Comparison of ENCODE assay signal across 10 cellular contexts in genomic region chr17:42313773-42314566, GRCh38. TPM values are rescaled to one million over a fixed set of nuclear protein-coding genes. Genes with fewer than 3 reads are reported as not detected.
DNase-seq lines count a peak whose midpoint lies in the region; ATAC-seq and TF ChIP-seq lines count a peak whose summit lies in the region.
"Had no signal": no experiment of that assay in that cellular context is flagged by ENCODE, and none has a peak within 500 bp of the region (broad histone marks: within the 10 kb centered on the region; RNA-seq: fewer than 3 reads in every experiment).

No MANE protein-coding gene starts in this region.

- no peaks in the 10 kb centered on the region for H3K9me3 ChIP-seq in T-helper 17 cell (ENCODE audit: control insufficient read depth, low read length, poor library complexity, severe bottlenecking)
- no peaks in the 10 kb centered on the region for H3K9me3 ChIP-seq in breast epithelium
- H3K9me3 ChIP-seq in gastrocnemius medialis: no peaks in the 10 kb centered on the region

- H3K36me3 Mint-ChIP-seq in HFFc6 (ENCODE audit: low read depth): peaks cover 26% of the 10 kb centered on the region; the same call in 1 of the 2 replicates
- no peaks in the 10 kb centered on the region for H3K36me3 Mint-ChIP-seq in T-helper 17 cell (ENCODE audit: low read depth)

- no peaks in the 10 kb centered on the region for H3K36me3 ChIP-seq in breast epithelium
- H3K36me3 ChIP-seq in gastrocnemius medialis: peaks cover 0 to 51% of the 10 kb centered on the region in 2 donors

- ATAC-seq in T-helper 17 cell (no peak), gastrocnemius medialis (no peak)

- H3K27ac ChIP-seq in breast epithelium: peak overlapping the region; percentile 35 to 50
- peak overlapping the region; percentile 3 to 95 (median 34) for H3K27ac ChIP-seq in gastrocnemius medialis
- H3K27ac ChIP-seq in dorsolateral prefrontal cortex: peak overlapping the region in 13 of 59 donors; percentile 3 to 56 (median 23)

- in situ Hi-C loops in gastrocnemius medialis (cut with MboI; ENCODE audit: low sequenced_read_pairs in 4 of 4): no loop called here

- intact Hi-C loops in breast epithelium (cut with DNase I; ENCODE audit: low total_unique reads): loop anchor here (5.0 kb wide), 1 partner anchor 213 kb away; no protein-coding TSS in a partner anchor
- intact Hi-C loops in gastrocnemius medialis (cut with DNase I; ENCODE audit: low total_unique reads): loop anchor here (2.0 to 5.0 kb wide), 2 partner anchors 93 to 143 kb away; partner anchors contain the start of gene ATP6V0A1
- intact Hi-C loops in dorsolateral prefrontal cortex (cut with DNase I): no loop called here

- H3K4me1 Mint-ChIP-seq in HFFc6 (ENCODE audit: low read depth) (peaks cover 17% of the 10 kb centered on the region), T-helper 17 cell (peaks cover 39% of the 10 kb centered on the region)

- no peaks in the 10 kb centered on the region for H3K27me3 ChIP-seq in breast epithelium
- H3K27me3 ChIP-seq in gastrocnemius medialis: no peaks in the 10 kb centered on the region
- H3K27me3 ChIP-seq in dorsolateral prefrontal cortex: no peaks in the 10 kb centered on the region

- H3K4me3 ChIP-seq in breast epithelium: no peak overlapping the region
- H3K4me3 ChIP-seq in gastrocnemius medialis: no peak overlapping the region
- H3K4me3 ChIP-seq in dorsolateral prefrontal cortex: no peak overlapping the region

- peaks cover 11 to 13% of the 10 kb centered on the region in 2 donors for H3K4me1 ChIP-seq in breast epithelium
- H3K4me1 ChIP-seq in gastrocnemius medialis: peaks cover 16 to 18% of the 10 kb centered on the region in 2 donors

- TF ChIP-seq POLR2A in breast epithelium (IDR thresholded peaks at IDR 0.05): no peak
- TF ChIP-seq POLR2A in gastrocnemius medialis (IDR thresholded peaks at IDR 0.05): no peak

- H3K27me3 Mint-ChIP-seq in HFFc6 (ENCODE audit: insufficient read depth): peaks cover 2% of the 10 kb centered on the region
- no peaks in the 10 kb centered on the region for H3K27me3 Mint-ChIP-seq in T-helper 17 cell

- no peaks in the 10 kb centered on the region for H3K9me3 Mint-ChIP-seq in HFFc6

- TF ChIP-seq CTCF in HFFc6 (IDR thresholded peaks at IDR 0.05) (no peak), breast epithelium (IDR thresholded peaks at IDR 0.05) (no peak), gastrocnemius medialis (IDR thresholded peaks at IDR 0.05 in 4 of 5, conservative IDR thresholded peaks at IDR 0.05 in 1 of 5) (no peak), dorsolateral prefrontal cortex (IDR thresholded peaks at IDR 0.05 in 54 of 56, conservative IDR thresholded peaks at IDR 0.05 in 2 of 56; ENCODE audit: low read depth in 1 of 56, partially characterized antibody in 56 of 56) (no peak)

- DNase-seq in HFFc6 (no peak), T-helper 17 cell (no peak), breast epithelium (ENCODE audit: low spot score in 2 of 2) (peak in 1 of 2 donors; percentile 41), gastrocnemius medialis (no peak), hypothalamus (lab: John Stamatoyannopoulos, UW) (no peak), ecto neural progenitor cell (ENCODE audit: low spot score) (no peak), HK-2 (ENCODE audit: unreplicated experiment) (no peak), dorsolateral prefrontal cortex (no peak)
- DNase-seq: kidney glomerular epithelial cell, NCI-H2081 treated with DMSO at 0.1 percent for 48 hours had no signal

- no peak overlapping the region for H3K4me3 Mint-ChIP-seq in HFFc6
- peak overlapping the region; percentile 62 for H3K4me3 Mint-ChIP-seq in T-helper 17 cell

- H3K27ac Mint-ChIP-seq in HFFc6 (peak overlapping the region; percentile 23; the same call in 1 of the 2 replicates), T-helper 17 cell (peak overlapping the region; percentile 89)

RNA-seq across cellular contexts. Expression of gene STAT5A, which starts 25.7 kb away (rescaled TPM):
- total RNA-seq in HFFc6 (2021; fragmentation: NEBNext Ultra II Directional; extraction: Animal tissue kit (Norgen Biotek cat#: 25700)): 1 to 10 TPM in 1 of 6 experiments, under 1 TPM in 5; 0.27 to 1.0 (median 0.53) TPM
- 100 to 1,000 TPM; 153 to 177 TPM for total RNA-seq in T-helper 17 cell
- 100 to 1,000 TPM in 1 of 3 donors, 10 to 100 TPM in 2; 72.8 to 363 (median 78.9) TPM for total RNA-seq in breast epithelium
- total RNA-seq in gastrocnemius medialis: 10 to 100 TPM; 36.0 to 87.0 (median 60.7) TPM
- total RNA-seq in dorsolateral prefrontal cortex: 10 to 100 TPM in 71 of 120 experiments, 1 to 10 TPM in 49; 4.4 to 25.7 (median 10.8) TPM

RNA-seq across cellular contexts. Expression of gene STAT5B, which starts 37.8 kb away (rescaled TPM):
- 10 to 100 TPM; 16.8 to 22.5 (median 20.1) TPM for total RNA-seq in HFFc6 (2021; fragmentation: NEBNext Ultra II Directional; extraction: Animal tissue kit (Norgen Biotek cat#: 25700))
- total RNA-seq in T-helper 17 cell: 100 to 1,000 TPM; 202 to 225 TPM
- 100 to 1,000 TPM in 2 of 3 donors, 10 to 100 TPM in 1; 97.2 to 130 (median 101) TPM for total RNA-seq in breast epithelium
- 100 to 1,000 TPM in 1 of 4 donors, 10 to 100 TPM in 3; 77.3 to 150 (median 80.7) TPM for total RNA-seq in gastrocnemius medialis
- total RNA-seq in dorsolateral prefrontal cortex: 10 to 100 TPM; 45.7 to 81.6 (median 60.4) TPM

Comparison
In these comparisons a context has a peak if more than half of its experiments do, and no peak if none do; other contexts are left out.
1. intact Hi-C loops: an anchor here in breast epithelium (5.0 kb wide) and gastrocnemius medialis (2.0 to 5.0 kb wide); none called in dorsolateral prefrontal cortex.